Comparison of ENCODE assay signal across 14 cellular contexts in the genomic region with DNA sequence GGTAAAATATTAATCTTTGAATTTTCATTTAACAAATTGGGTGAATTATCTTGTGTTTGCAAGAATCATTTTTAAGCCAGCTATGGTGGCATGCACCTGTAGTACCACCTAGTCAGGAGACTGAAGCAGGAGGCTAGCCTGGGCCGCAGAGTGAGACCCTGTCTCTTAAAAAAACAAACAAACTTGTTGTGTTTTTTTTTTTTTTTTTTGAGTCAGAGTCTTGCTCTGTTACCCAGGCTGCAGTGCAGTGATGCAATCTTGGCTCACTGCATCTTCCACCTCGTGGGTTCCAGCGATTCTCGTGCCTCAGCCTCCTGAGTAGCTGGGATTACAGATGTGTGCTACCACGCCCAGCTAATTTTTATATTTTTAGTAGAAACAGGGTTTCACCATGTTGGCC. TPM values are rescaled to one million over a fixed set of nuclear protein-coding genes. Genes with fewer than 3 reads are reported as not detected.
A peak's percentile ranks its signal among the peaks of the same experiment; 100 is the strongest.
DNase-seq lines count a peak whose midpoint lies in the region; ATAC-seq, FAIRE-seq and TF ChIP-seq lines count a peak whose summit lies in the region.
"Had no signal": no experiment of that assay in that cellular context is flagged by ENCODE, and none has a peak within 500 bp of the region (broad histone marks: within the 10 kb centered on the region; RNA-seq: fewer than 3 reads in every experiment).

No MANE protein-coding gene starts in this region.

- H3K27ac ChIP-seq in CD8-positive, alpha-beta T cell (ENCODE audit: low read depth, low read length) = no peak overlapping the region
- H3K27ac ChIP-seq in GM23338 (ENCODE audit: low read depth) (peak overlapping the region; percentile 50; the same call in 1 of the 2 replicates), keratinocyte (ENCODE audit: control insufficient read depth, insufficient read depth, low read length) (peak overlapping the region; percentile 43)
- H3K27ac ChIP-seq: ascending aorta had no signal

- no peaks in the 10 kb centered on the region for H3F3A ChIP-seq in GM23338 (replicated peaks; ENCODE audit: low read depth)

- H2AFZ ChIP-seq in GM23338 (no peak overlapping the region), keratinocyte (ENCODE audit: control insufficient read depth, low read length) (no peak overlapping the region)

- no peaks in the 10 kb centered on the region for H3K36me3 ChIP-seq in CD8-positive, alpha-beta T cell (ENCODE audit: insufficient read depth, low read length)
- H3K36me3 ChIP-seq in GM23338 (ENCODE audit: insufficient read depth) (0 out of 2 replicates have a peak, but pooled peaks cover 10% of the 10 kb centered on the region), keratinocyte (ENCODE audit: control insufficient read depth in 2 of 2, extremely low read depth in 1 of 2, insufficient read depth in 2 of 2, low read length in 2 of 2) (peaks cover 4 to 16% of the 10 kb centered on the region in 2 experiments)

- H3K36me3 Mint-ChIP-seq in CD8-positive, alpha-beta T cell = peaks cover 23% of the 10 kb centered on the region
- peaks cover 34% of the 10 kb centered on the region for H3K36me3 Mint-ChIP-seq in GM23338 (ENCODE audit: low read depth)
- peaks cover 6% of the 10 kb centered on the region for H3K36me3 Mint-ChIP-seq in activated CD8-positive, alpha-beta T cell treated with anti-CD3 and anti-CD28 coated beads, Interleukin-2, amount 10 ng/mL, durations not matched to agents 7 days and 5 days (ENCODE audit: low read depth)
- H3K36me3 Mint-ChIP-seq: naive B cell had no signal

- no peak overlapping the region for H3K4me3 ChIP-seq in CD8-positive, alpha-beta T cell (ENCODE audit: low read depth, low read length)
- H3K4me3 ChIP-seq in GM23338 = no peak overlapping the region; the same call in 1 of the 2 replicates
- H3K4me3 ChIP-seq in keratinocyte (ENCODE audit: control insufficient read depth in 2 of 3, extremely low read depth in 1 of 3, insufficient read depth in 2 of 3, low read depth in 1 of 3, low read length in 3 of 3) = no peak overlapping the region

- H4K20me1 ChIP-seq in GM23338 (replicated peaks; ENCODE audit: insufficient read depth) (peaks cover 22% of the 10 kb centered on the region), keratinocyte (ENCODE audit: control insufficient read depth, extremely low read depth, insufficient read depth, low read length) (peaks cover 6% of the 10 kb centered on the region)

- POLR2A ChIA-PET in CD8-positive, alpha-beta T cell (lab: Charles Lee) = no interaction called here
- POLR2A ChIA-PET in activated CD8-positive, alpha-beta T cell treated with anti-CD3 and anti-CD28 coated beads, Interleukin-2, amount 10 ng/mL, durations not matched to agents 7 days and 5 days (lab: Charles Lee) = no interaction called here

- peaks cover 68% of the 10 kb centered on the region for H3K79me2 ChIP-seq in GM23338 (replicated peaks; ENCODE audit: insufficient read depth)
- H3K79me2 ChIP-seq in keratinocyte (ENCODE audit: control insufficient read depth, insufficient read depth, low read length) = peaks cover 64% of the 10 kb centered on the region

- peaks cover 4% of the 10 kb centered on the region for H3K4me1 ChIP-seq in CD8-positive, alpha-beta T cell (ENCODE audit: insufficient read depth, low read length)
- peaks cover 9% of the 10 kb centered on the region; the same call in 1 of the 2 replicates for H3K4me1 ChIP-seq in GM23338 (ENCODE audit: insufficient read depth)
- H3K4me1 ChIP-seq in keratinocyte (ENCODE audit: control insufficient read depth, extremely low read depth, insufficient read depth, low read length) = peaks cover 16% of the 10 kb centered on the region
- H3K4me1 ChIP-seq: Caco-2 had no signal

- H3K27ac Mint-ChIP-seq in CD8-positive, alpha-beta T cell = peak overlapping the region; percentile 32
- 0 out of 2 replicates have a peak overlapping the region, but pooled peaks have one; percentile 67 for H3K27ac Mint-ChIP-seq in GM23338
- no peak overlapping the region for H3K27ac Mint-ChIP-seq in activated CD8-positive, alpha-beta T cell treated with anti-CD3 and anti-CD28 coated beads, Interleukin-2, amount 10 ng/mL, durations not matched to agents 7 days and 5 days

- H3K27me3 ChIP-seq in CD8-positive, alpha-beta T cell (ENCODE audit: insufficient read depth, low read length) = no peaks in the 10 kb centered on the region
- H3K27me3 ChIP-seq in GM23338 (ENCODE audit: insufficient read depth) (no peaks in the 10 kb centered on the region), keratinocyte (ENCODE audit: control insufficient read depth, extremely low read depth, insufficient read depth, low read length) (no peaks in the 10 kb centered on the region)
- H3K27me3 ChIP-seq: ascending aorta had no signal

- H3K4me2 ChIP-seq in GM23338 = 0 out of 2 replicates have a peak overlapping the region, but pooled peaks have one; percentile 85
- no peak overlapping the region for H3K4me2 ChIP-seq in keratinocyte (ENCODE audit: control insufficient read depth, extremely low read depth, insufficient read depth, low read depth, low read length)

- peaks cover 30% of the 10 kb centered on the region for H3K4me1 Mint-ChIP-seq in CD8-positive, alpha-beta T cell (ENCODE audit: low read depth)
- H3K4me1 Mint-ChIP-seq in GM23338 = peaks cover 7% of the 10 kb centered on the region; the same call in 2 of the 3 replicates
- peaks cover 16% of the 10 kb centered on the region for H3K4me1 Mint-ChIP-seq in activated CD8-positive, alpha-beta T cell treated with anti-CD3 and anti-CD28 coated beads, Interleukin-2, amount 10 ng/mL, durations not matched to agents 7 days and 5 days (ENCODE audit: low read depth)

- H3K9me3 Mint-ChIP-seq in CD8-positive, alpha-beta T cell = no peaks in the 10 kb centered on the region
- H3K9me3 Mint-ChIP-seq in GM23338 = no peaks in the 10 kb centered on the region
- H3K9me3 Mint-ChIP-seq in activated CD8-positive, alpha-beta T cell treated with anti-CD3 and anti-CD28 coated beads, Interleukin-2, amount 10 ng/mL, durations not matched to agents 7 days and 5 days (ENCODE audit: insufficient read depth) = no peaks in the 10 kb centered on the region
- H3K9me3 Mint-ChIP-seq: naive B cell had no signal

- H3K9me2 ChIP-seq in GM23338 (ENCODE audit: insufficient read depth) = no peaks in the 10 kb centered on the region

- dilution Hi-C loops in keratinocyte (cut with MboI; ENCODE audit: extremely low pct_ligation_motif_present, low sequenced_read_pairs) = no loop called here

- CTCF ChIA-PET in CD8-positive, alpha-beta T cell (lab: Charles Lee) = no interaction called here
- CTCF ChIA-PET in activated CD8-positive, alpha-beta T cell treated with anti-CD3 and anti-CD28 coated beads, Interleukin-2, amount 10 ng/mL, durations not matched to agents 7 days and 5 days (lab: Charles Lee) = no interaction called here

- H3K4me3 Mint-ChIP-seq in CD8-positive, alpha-beta T cell = no peak overlapping the region
- peak overlapping the region; percentile 83; the same call in 2 of the 3 replicates for H3K4me3 Mint-ChIP-seq in GM23338
- peak overlapping the region; percentile 71 for H3K4me3 Mint-ChIP-seq in activated CD8-positive, alpha-beta T cell treated with anti-CD3 and anti-CD28 coated beads, Interleukin-2, amount 10 ng/mL, durations not matched to agents 7 days and 5 days

- no peak for ATAC-seq in CD8-positive, alpha-beta T cell
- no peak for ATAC-seq in GM23338
- ATAC-seq in activated CD8-positive, alpha-beta T cell treated with anti-CD3 and anti-CD28 coated beads, Interleukin-2, amount 10 ng/mL, durations not matched to agents 7 days and 5 days = no peak
- ATAC-seq: activated CD8-positive, alpha-beta memory T cell treated with anti-CD3 and anti-CD28 coated beads, Interleukin-2, amount 10 ng/mL, durations not matched to agents 7 days and 5 days had no signal

- H3K27me3 Mint-ChIP-seq in CD8-positive, alpha-beta T cell (ENCODE audit: low read depth) = no peaks in the 10 kb centered on the region
- H3K27me3 Mint-ChIP-seq in GM23338 (ENCODE audit: insufficient read depth, low read depth, poor library complexity) = peaks cover 5% of the 10 kb centered on the region
- no peaks in the 10 kb centered on the region for H3K27me3 Mint-ChIP-seq in activated CD8-positive, alpha-beta T cell treated with anti-CD3 and anti-CD28 coated beads, Interleukin-2, amount 10 ng/mL, durations not matched to agents 7 days and 5 days (ENCODE audit: low read depth)
- H3K27me3 Mint-ChIP-seq: activated CD8-positive, alpha-beta memory T cell treated with anti-CD3 and anti-CD28 coated beads, Interleukin-2, amount 10 ng/mL, durations not matched to agents 7 days and 5 days; naive B cell had no signal

- no peak for TF ChIP-seq CTCF in CD8-positive, alpha-beta T cell (IDR thresholded peaks at IDR 0.05)
- TF ChIP-seq CTCF in GM23338 (conservative IDR thresholded peaks at IDR 0.05; ENCODE audit: low read depth in 2 of 2) = no peak
- TF ChIP-seq CTCF in keratinocyte (optimal IDR thresholded peaks at IDR 0.05 in 1 of 3, IDR thresholded peaks at IDR 0.05 in 1 of 3, conservative IDR thresholded peaks at IDR 0.05 in 1 of 3; ENCODE audit: extremely low read depth in 1 of 3, insufficient read depth in 2 of 3, low read length in 3 of 3) = no peak

- intact Hi-C loops in CD8-positive, alpha-beta T cell (cut with DNase I, micrococcal nuclease) = loop anchor here (5.0 to 10.0 kb wide), 5 partner anchors 79 to 1914 kb away; a partner anchor contains a TSS

- H3K9me1 ChIP-seq in keratinocyte (ENCODE audit: control insufficient read depth, extremely low read depth, insufficient read depth, low read length) = peaks cover 3% of the 10 kb centered on the region

- no peak for FAIRE-seq in keratinocyte (lab: Jason Lieb, UNC)

- no peak overlapping the region for H3K9ac ChIP-seq in keratinocyte (ENCODE audit: control insufficient read depth, extremely low read depth, insufficient read depth, low read length)

- no peak for DNase-seq in CD8-positive, alpha-beta T cell
- no peak for DNase-seq in GM23338 (ENCODE audit: low spot score)
- DNase-seq in activated CD8-positive, alpha-beta T cell treated with anti-CD3 and anti-CD28 coated beads, Interleukin-2, amount 10 ng/mL, durations not matched to agents 7 days and 5 days = peak; percentile 19
- DNase-seq in keratinocyte (ENCODE audit: low read depth, low spot score) = no peak
- no peak for DNase-seq in amniotic stem cell (lab: John Stamatoyannopoulos, UW)
- no peak for DNase-seq in KG1 (lab: John Stamatoyannopoulos, UW)
- DNase-seq in DMS79 (lab: John Stamatoyannopoulos, UW) = no peak
- DNase-seq: activated CD8-positive, alpha-beta memory T cell treated with anti-CD3 and anti-CD28 coated beads, Interleukin-2, amount 10 ng/mL, durations not matched to agents 7 days and 5 days; Caco-2; effector memory CD4-positive, alpha-beta T cell; MM.1S; naive B cell; NCI-H2227 treated with DMSO at 0.1 percent for 48 hours had no signal

- no peaks in the 10 kb centered on the region for H3K9me3 ChIP-seq in CD8-positive, alpha-beta T cell (ENCODE audit: low read length)
- H3K9me3 ChIP-seq in keratinocyte (ENCODE audit: control insufficient read depth, low read depth, low read length) = no peaks in the 10 kb centered on the region
- H3K9me3 ChIP-seq: ascending aorta, Caco-2 had no signal

RNA-seq across cellular contexts. Expression of a gene that starts 2.2 kb away (rescaled TPM):
- total RNA-seq in CD8-positive, alpha-beta T cell = 10 to 100 TPM; 31.3 to 32.3 TPM
- 44.8 and 48.4 TPM in 2 replicates for total RNA-seq in GM23338 (2014; rRNA removed; shearing (Covaris generic))
- 35.3 and 45.3 TPM in 2 replicates for polyA plus RNA-seq in GM23338 (2016; fragmentation: Nextera tagmentation; extraction: Ambion mirVana)
- 10 to 100 TPM; 10.8 to 10.9 TPM for total RNA-seq in activated CD8-positive, alpha-beta T cell treated with anti-CD3 and anti-CD28 coated beads, Interleukin-2, amount 10 ng/mL, durations not matched to agents 7 days and 5 days
- polyA plus RNA-seq in keratinocyte = 22.4 to 38.5 TPM (median 24.8 TPM) in 3 replicates
- 9.5 TPM for polyA plus RNA-seq in keratinocyte (2011; ENCODE audit: low read depth)
- 15.3 and 29.7 TPM in 2 replicates for polyA plus RNA-seq in keratinocyte (2011; cell fraction: cytosol; rRNA removed)
- polyA plus RNA-seq in keratinocyte (2011; cell fraction: nucleus; rRNA removed) = 33.6 and 45.7 TPM in 2 replicates
- 13.5 and 19.2 TPM in 2 replicates for polyA plus RNA-seq in keratinocyte (2012; ENCODE audit: low replicate concordance)
- 7.7 to 20.6 TPM (median 9.5 TPM) in 3 replicates for polyA minus RNA-seq in keratinocyte
- 9.0 TPM for polyA minus RNA-seq in keratinocyte (2011; cell fraction: cytosol; rRNA and poly(A)+ RNA removed)
- 12.7 and 23.0 TPM in 2 replicates for polyA minus RNA-seq in keratinocyte (2011; cell fraction: nucleus; rRNA and poly(A)+ RNA removed)
